In the genomic region with DNA sequence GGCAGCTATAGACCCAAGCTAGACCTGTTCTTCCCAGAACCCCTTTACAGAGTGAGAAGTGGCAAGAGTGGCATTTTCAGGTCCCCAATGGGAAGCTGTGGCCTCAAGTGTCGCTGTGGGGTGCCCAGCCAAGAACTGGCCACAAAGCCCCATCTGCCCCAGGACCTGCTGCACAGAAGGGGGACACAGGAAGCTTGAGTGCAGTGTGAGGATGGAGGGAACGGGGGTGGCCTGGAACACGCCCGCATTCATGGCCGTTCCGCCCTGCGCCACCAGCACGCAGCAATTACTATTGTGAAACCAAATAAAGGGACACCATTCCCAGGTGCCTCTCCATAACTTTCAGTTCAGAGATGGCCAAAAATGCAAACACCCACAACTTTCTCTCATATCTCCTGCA, we compare ENCODE assay signal across 23 cellular contexts.
DNase-seq lines count a peak whose midpoint lies in the region; ATAC-seq and TF ChIP-seq lines count a peak whose summit lies in the region.
"Had no signal": no experiment of that assay in that cellular context is flagged by ENCODE, and none has a peak within 500 bp of the region (broad histone marks: within the 10 kb centered on the region; RNA-seq: fewer than 3 reads in every experiment).

No MANE protein-coding gene starts in this region.

- intact Hi-C loops in posterior vena cava (cut with DNase I): no loop called here

- no peak for TF ChIP-seq CTCF in coronary artery (IDR thresholded peaks at IDR 0.05)

- H3K27ac ChIP-seq in coronary artery: no peak overlapping the region
- H3K27ac ChIP-seq: BLaER1 had no signal

- no peak overlapping the region for H3K4me3 ChIP-seq in coronary artery
- H3K4me3 ChIP-seq: BLaER1, GM12878 had no signal

- DNase-seq in coronary artery (ENCODE audit: low spot score) (peak; percentile 24), ecto neural progenitor cell (ENCODE audit: low spot score) (peak; percentile 36), posterior vena cava (ENCODE audit: low spot score) (peak; percentile 66), T-helper 9 cell (no peak)
- no peak for DNase-seq in activated CD8-positive, alpha-beta memory T cell treated with anti-CD3 and anti-CD28 coated beads, Interleukin-2, amount 50 U/mL, for 48 hours
- DNase-seq: 8988T; ACHN; BE2C; C1 segment of cervical spinal cord; CD4-positive, alpha-beta memory T cell; CD4-positive, CD25-positive, alpha-beta regulatory T cell; CD8-positive, alpha-beta memory T cell; COR-L47; DMS 273 treated with DMSO at 0.1 percent for 48 hours; DMS153; DMS53; DMS79; DND-41; EL; GDM1 had no signal

- ATAC-seq in HG02840 (IDR thresholded peaks at IDR 0.05; ENCODE audit: low FRiP score, unreplicated experiment): no peak
- ATAC-seq: GM12878 had no signal

Comparison
In these comparisons a context has a peak if more than half of its experiments do, and no peak if none do; other contexts are left out.
1. DNase-seq: peak in coronary artery (single experiment), ecto neural progenitor cell (single experiment) and posterior vena cava (single experiment); none in T-helper 9 cell (single experiment) and activated CD8-positive, alpha-beta memory T cell treated with anti-CD3 and anti-CD28 coated beads, Interleukin-2, amount 50 U/mL, for 48 hours (single experiment).